ENCODE assay signal across 8 cellular contexts in genomic region chr17:44708401-44709263, GRCh38. TPM values are rescaled to one million over a fixed set of nuclear protein-coding genes. Genes with fewer than 3 reads are reported as not detected.
DNase-seq lines count a peak whose midpoint lies in the region; ATAC-seq lines count a peak whose summit lies in the region.

TSS of gene DBF4B (plus strand) at chr17:44708665. CDS start at chr17:44708821, 156 bp downstream.

- intact Hi-C loops in activated CD4-positive, alpha-beta T cell treated with anti-CD3 and anti-CD28 coated beads, Interleukin-2, amount 10 ng/mL, durations not matched to agents 24 days and 14 days (cut with micrococcal nuclease), result loop anchor here (1.0 kb wide), 2 partner anchors 19 to 205 kb away; partner anchors contain the start of genes CCDC43 and GPATCH8

- H3K36me3 Mint-ChIP-seq in activated CD4-positive, alpha-beta T cell treated with anti-CD3 and anti-CD28 coated beads, Interleukin-2, amount 10 ng/mL, durations not matched to agents 24 days and 14 days (ENCODE audit: low read depth), result peaks cover 2% of the 10 kb centered on the region

- H3K4me1 Mint-ChIP-seq in activated CD4-positive, alpha-beta T cell treated with anti-CD3 and anti-CD28 coated beads, Interleukin-2, amount 10 ng/mL, durations not matched to agents 24 days and 14 days, result peaks cover 5% of the 10 kb centered on the region

- H3K4me3 Mint-ChIP-seq in activated CD4-positive, alpha-beta T cell treated with anti-CD3 and anti-CD28 coated beads, Interleukin-2, amount 10 ng/mL, durations not matched to agents 24 days and 14 days, result no peak within 1 kb of the TSS

- peak within 1 kb of the TSS; percentile 17 for H3K27ac Mint-ChIP-seq in activated CD4-positive, alpha-beta T cell treated with anti-CD3 and anti-CD28 coated beads, Interleukin-2, amount 10 ng/mL, durations not matched to agents 24 days and 14 days

- peaks cover 7% of the 10 kb centered on the region for H3K27me3 Mint-ChIP-seq in activated CD4-positive, alpha-beta T cell treated with anti-CD3 and anti-CD28 coated beads, Interleukin-2, amount 10 ng/mL, durations not matched to agents 24 days and 14 days

- no peaks in the 10 kb centered on the region for H3K9me3 Mint-ChIP-seq in activated CD4-positive, alpha-beta T cell treated with anti-CD3 and anti-CD28 coated beads, Interleukin-2, amount 10 ng/mL, durations not matched to agents 24 days and 14 days

- ATAC-seq in HG03280 (IDR thresholded peaks at IDR 0.05; ENCODE audit: unreplicated experiment) (peak; percentile 74), left lobe of liver (peak; percentile 98), GM18519 (IDR thresholded peaks at IDR 0.05; ENCODE audit: low FRiP score, unreplicated experiment) (no peak)

- DNase-seq in EH (ENCODE audit: low read depth) (peak; percentile 92), NCI-H526 treated with DMSO at 0.1 percent for 48 hours (lab: John Stamatoyannopoulos, UW) (peak; percentile 86), dermis blood vessel endothelial cell (peak; percentile 93), left lobe of liver (ENCODE audit: low spot score) (peak; percentile 85)
- DNase-seq in activated CD4-positive, alpha-beta T cell treated with anti-CD3 and anti-CD28 coated beads, Interleukin-2, amount 10 ng/mL, durations not matched to agents 24 days and 14 days, result peak; percentile 96
- peak; percentile 83 for DNase-seq in stimulated activated CD4-positive, alpha-beta T cell treated with anti-CD3 and anti-CD28 coated beads, Interleukin-1b, Interleukin-23, amount 100 ng/mL, for 48 hours

RNA-seq across cellular contexts. Expression of gene DBF4B, which starts in this region (rescaled TPM):
- total RNA-seq in activated CD4-positive, alpha-beta T cell treated with anti-CD3 and anti-CD28 coated beads, Interleukin-2, amount 10 ng/mL, durations not matched to agents 24 days and 14 days, result 25.2 and 25.7 TPM in 2 replicates
- 2.6 and 7.7 TPM in 2 replicates for total RNA-seq in dermis blood vessel endothelial cell
- 1.7 TPM for total RNA-seq in left lobe of liver
